Comparison of ENCODE assay signal across 10 cellular contexts in genomic region chr15:90836296-90836871, GRCh38. TPM values are rescaled to one million over a fixed set of nuclear protein-coding genes. Genes with fewer than 3 reads are reported as not detected.
DNase-seq lines count a peak whose midpoint lies in the region; ATAC-seq and TF ChIP-seq lines count a peak whose summit lies in the region.
"Had no signal": no experiment of that assay in that cellular context is flagged by ENCODE, and none has a peak within 500 bp of the region (broad histone marks: within the 10 kb centered on the region; RNA-seq: fewer than 3 reads in every experiment).

No MANE protein-coding gene starts in this region.

- no peaks in the 10 kb centered on the region for H3K79me2 ChIP-seq in smooth muscle cell (ENCODE audit: low read depth)

- no peak for ATAC-seq in HG02884 (IDR thresholded peaks at IDR 0.05; ENCODE audit: unreplicated experiment)

- no peaks in the 10 kb centered on the region for H3K27me3 ChIP-seq in endodermal cell (ENCODE audit: control insufficient read depth, insufficient read depth, low read length, poor library complexity, severe bottlenecking)
- H3K27me3 ChIP-seq in smooth muscle cell (ENCODE audit: low read depth), result no peaks in the 10 kb centered on the region

- H4K20me1 ChIP-seq in smooth muscle cell (ENCODE audit: low read depth), result no peaks in the 10 kb centered on the region

- H3K9me3 ChIP-seq in endodermal cell (ENCODE audit: control insufficient read depth, low read length) (no peaks in the 10 kb centered on the region), smooth muscle cell (replicated peaks; ENCODE audit: low read depth) (no peaks in the 10 kb centered on the region)
- H3K9me3 ChIP-seq: thoracic aorta had no signal

- no peak for TF ChIP-seq CTCF in endodermal cell (conservative IDR thresholded peaks at IDR 0.05)
- TF ChIP-seq CTCF in smooth muscle cell (IDR thresholded peaks at IDR 0.05; ENCODE audit: borderline replicate concordance, insufficient read depth, poor library complexity, severe bottlenecking), result no peak

- no peak overlapping the region for H2AFZ ChIP-seq in smooth muscle cell (ENCODE audit: low read depth)

- H3K36me3 Mint-ChIP-seq in activated naive CD4-positive, alpha-beta T cell treated with anti-CD3 and anti-CD28 coated beads, Interleukin-2, amount 10 ng/mL, durations not matched to agents 7 days and 5 days, result no peaks in the 10 kb centered on the region
- no peaks in the 10 kb centered on the region for H3K36me3 Mint-ChIP-seq in endodermal cell (ENCODE audit: low read depth)

- no peaks in the 10 kb centered on the region for H3K27me3 Mint-ChIP-seq in activated naive CD4-positive, alpha-beta T cell treated with anti-CD3 and anti-CD28 coated beads, Interleukin-2, amount 10 ng/mL, durations not matched to agents 7 days and 5 days
- no peaks in the 10 kb centered on the region for H3K27me3 Mint-ChIP-seq in endodermal cell (ENCODE audit: insufficient read depth)

- peaks cover 84% of the 10 kb centered on the region for H3K4me1 Mint-ChIP-seq in activated naive CD4-positive, alpha-beta T cell treated with anti-CD3 and anti-CD28 coated beads, Interleukin-2, amount 10 ng/mL, durations not matched to agents 7 days and 5 days
- peaks cover 16% of the 10 kb centered on the region for H3K4me1 Mint-ChIP-seq in endodermal cell

- peaks cover 5% of the 10 kb centered on the region for H3K4me1 ChIP-seq in endodermal cell (ENCODE audit: control insufficient read depth, insufficient read depth, low read length)
- H3K4me1 ChIP-seq in smooth muscle cell (ENCODE audit: low read depth), result peaks cover 16% of the 10 kb centered on the region

- CTCF ChIA-PET in activated naive CD4-positive, alpha-beta T cell treated with anti-CD3 and anti-CD28 coated beads, Interleukin-2, amount 10 ng/mL, durations not matched to agents 7 days and 5 days (lab: Charles Lee), result interaction anchor here (1.6 kb wide), 1 partner anchor 22 kb away, joined by 3 read pairs; no protein-coding TSS in a partner anchor

- H3F3A ChIP-seq in smooth muscle cell (ENCODE audit: low read depth), result peaks cover 14% of the 10 kb centered on the region

- no peak for DNase-seq in activated naive CD4-positive, alpha-beta T cell treated with anti-CD3 and anti-CD28 coated beads, Interleukin-2, amount 10 ng/mL, durations not matched to agents 7 days and 5 days
- DNase-seq in activated naive CD4-positive, alpha-beta T cell treated with anti-CD3 and anti-CD28 coated beads, Interleukin-2, amount 50 U/mL, for 16 hours, result no peak
- DNase-seq in NCI-H2171 treated with DMSO at 0.1 percent for 48 hours (lab: John Stamatoyannopoulos, UW), result peak; percentile 54
- DNase-seq in endodermal cell, result peak; percentile 80
- DNase-seq in smooth muscle cell (lab: John Stamatoyannopoulos, UW; ENCODE audit: unreplicated experiment), result no peak
- no peak for DNase-seq in SK-N-DZ (ENCODE audit: low spot score)
- no peak for DNase-seq in NCI-H748 (lab: John Stamatoyannopoulos, UW; ENCODE audit: unreplicated experiment)
- DNase-seq: NCI-H2029 treated with DMSO at 0.1 percent for 48 hours had no signal

- WGBS in endodermal cell (ENCODE audit: insufficient coverage in 1 of 2, insufficient read length in 1 of 2), 2 experiments, result 71 to 78% methylated on average over 5 to 7 of the region's 7 CpGs
- WGBS in smooth muscle cell (ENCODE audit: low lambda C conversion rate), result 16% methylated on average over 6 of the region's 7 CpGs

- H3K4me3 Mint-ChIP-seq in activated naive CD4-positive, alpha-beta T cell treated with anti-CD3 and anti-CD28 coated beads, Interleukin-2, amount 10 ng/mL, durations not matched to agents 7 days and 5 days, result peak overlapping the region; percentile 12
- no peak overlapping the region for H3K4me3 Mint-ChIP-seq in endodermal cell

- H3K4me3 ChIP-seq in endodermal cell (ENCODE audit: low read length) (no peak overlapping the region), smooth muscle cell (no peak overlapping the region)
- H3K4me3 ChIP-seq: thoracic aorta had no signal

- H3K36me3 ChIP-seq in endodermal cell (ENCODE audit: control insufficient read depth, insufficient read depth, low read length) (no peaks in the 10 kb centered on the region), smooth muscle cell (ENCODE audit: low read depth) (no peaks in the 10 kb centered on the region)
- H3K36me3 ChIP-seq: thoracic aorta had no signal

- H3K4me2 ChIP-seq in smooth muscle cell, result peak overlapping the region; percentile 59

- no peaks in the 10 kb centered on the region for H3K9me3 Mint-ChIP-seq in activated naive CD4-positive, alpha-beta T cell treated with anti-CD3 and anti-CD28 coated beads, Interleukin-2, amount 10 ng/mL, durations not matched to agents 7 days and 5 days
- no peaks in the 10 kb centered on the region for H3K9me3 Mint-ChIP-seq in endodermal cell

- H3K27ac Mint-ChIP-seq in activated naive CD4-positive, alpha-beta T cell treated with anti-CD3 and anti-CD28 coated beads, Interleukin-2, amount 10 ng/mL, durations not matched to agents 7 days and 5 days, result peak overlapping the region; percentile 95
- H3K27ac Mint-ChIP-seq in endodermal cell, result peak overlapping the region; percentile 55

- H3K27ac ChIP-seq in endodermal cell (ENCODE audit: low read depth, low read length) (no peak overlapping the region), smooth muscle cell (ENCODE audit: low read depth) (peak overlapping the region; percentile 58)
- H3K27ac ChIP-seq: thoracic aorta had no signal

- H3K9ac ChIP-seq in endodermal cell (ENCODE audit: extremely low read depth, low read length, poor library complexity, severe bottlenecking), result no peak overlapping the region
- H3K9ac ChIP-seq in smooth muscle cell (ENCODE audit: low read depth), result no peak overlapping the region

RNA-seq across cellular contexts. Expression of gene FURIN, which starts 32.0 kb away (rescaled TPM):
- total RNA-seq in endodermal cell, result 100 to 1,000 TPM in 1 of 2 donors, 10 to 100 TPM in 1; 96.3 to 108 TPM
- polyA plus RNA-seq in endodermal cell (2013, experiment 1 of 2), result 25.2 TPM
- 29.1 TPM for polyA plus RNA-seq in endodermal cell (2013, experiment 2 of 2)
- total RNA-seq in smooth muscle cell, result 52.5 and 66.0 TPM in 2 replicates
- 113 and 121 TPM in 2 replicates for polyA plus RNA-seq in smooth muscle cell
- polyA plus RNA-seq in SK-N-DZ (2014; cell fraction: cytosol; rRNA removed), result 6.1 and 6.3 TPM in 2 replicates
- polyA plus RNA-seq in SK-N-DZ (2014; cell fraction: nucleus; rRNA removed), result 5.4 and 10.3 TPM in 2 replicates

RNA-seq across cellular contexts. Expression of gene FES, which starts 47.9 kb away (rescaled TPM):
- total RNA-seq in endodermal cell (10 to 100 TPM; 25.9 to 29.9 TPM), smooth muscle cell (4.9 and 6.3 TPM in 2 replicates)
- polyA plus RNA-seq in endodermal cell (2013, experiment 1 of 2), result 6.0 TPM
- polyA plus RNA-seq in endodermal cell (2013, experiment 2 of 2), result 4.3 TPM
- polyA plus RNA-seq in smooth muscle cell, result 6.2 and 8.2 TPM in 2 replicates
- polyA plus RNA-seq in SK-N-DZ (2014; cell fraction: cytosol; rRNA removed), result 4.5 and 5.1 TPM in 2 replicates
- 4.8 and 13.5 TPM in 2 replicates for polyA plus RNA-seq in SK-N-DZ (2014; cell fraction: nucleus; rRNA removed)

Comparison
In these comparisons a context has a peak if more than half of its experiments do, and no peak if none do; other contexts are left out.
1. DNase-seq: peak in NCI-H2171 treated with DMSO at 0.1 percent for 48 hours (single experiment) and endodermal cell (single experiment); none in activated naive CD4-positive, alpha-beta T cell treated with anti-CD3 and anti-CD28 coated beads, Interleukin-2, amount 10 ng/mL, durations not matched to agents 7 days and 5 days (single experiment), activated naive CD4-positive, alpha-beta T cell treated with anti-CD3 and anti-CD28 coated beads, Interleukin-2, amount 50 U/mL, for 16 hours (single experiment), smooth muscle cell (single experiment), SK-N-DZ (single experiment) and NCI-H748 (single experiment).